ENCODE assay signal across 25 cellular contexts in genomic region chr1:242133351-242133750, GRCh38.
"Had no signal": no experiment of that assay in that cellular context is flagged by ENCODE, and none has a peak within 500 bp of the region (broad histone marks: within the 10 kb centered on the region; RNA-seq: fewer than 3 reads in every experiment).

No MANE protein-coding gene starts in this region.

- H3K27ac Mint-ChIP-seq: immature natural killer cell; naive B cell; natural killer cell; nephron progenitor cell; neural progenitor cell; stimulated activated memory B cell treated with anti-CD40 and anti-IgM and Interleukin-4, amounts not matched to agents 10 μg/mL and 1 μg/mL and 100 μg/mL, for 72 hours had no signal

- FAIRE-seq: islet of Langerhans, kidney had no signal

- H3K4me3 Mint-ChIP-seq: immature natural killer cell; naive B cell; natural killer cell; nephron progenitor cell; neural progenitor cell; stimulated activated memory B cell treated with anti-CD40 and anti-IgM and Interleukin-4, amounts not matched to agents 10 μg/mL and 1 μg/mL and 100 μg/mL, for 72 hours had no signal

- DNase-seq: immature natural killer cell; kidney; left colon; left lung; lower lobe of right lung; mammary epithelial cell; mesenchymal stem cell; naive B cell; natural killer cell; nephron progenitor cell; occipital lobe; right lobe of liver; stimulated activated CD4-positive, alpha-beta T cell treated with anti-CD3 and anti-CD28 coated beads, Interleukin-1b, Interleukin-23, amount 100 ng/mL, for 48 hours; stimulated activated CD4-positive, alpha-beta T cell treated with anti-CD3 and anti-CD28 coated beads, Interleukin-2, amount 100 ng/mL, for 48 hours; stimulated activated CD4-positive, alpha-beta T cell treated with anti-CD3 and anti-CD28 coated beads, Interleukin-4, amount 100 ng/mL, for 4 hours; stimulated activated CD8-positive, alpha-beta memory T cell treated with anti-CD3 and anti-CD28 coated beads, Interleukin-4, amount 100 ng/mL, for 48 hours; stimulated activated naive CD4-positive, alpha-beta T cell treated with Interleukin-2 at 50 U/mL for 16 hours; stomach; testis; thyroid gland; transverse colon; upper lobe of left lung had no signal

- H3K4me1 Mint-ChIP-seq: immature natural killer cell; naive B cell; natural killer cell; nephron progenitor cell; stimulated activated memory B cell treated with anti-CD40 and anti-IgM and Interleukin-4, amounts not matched to agents 10 μg/mL and 1 μg/mL and 100 μg/mL, for 72 hours had no signal

- H3K27me3 Mint-ChIP-seq: stimulated activated memory B cell treated with anti-CD40 and anti-IgM and Interleukin-4, amounts not matched to agents 10 μg/mL and 1 μg/mL and 100 μg/mL, for 72 hours had no signal

- H3K36me3 Mint-ChIP-seq: immature natural killer cell; natural killer cell; neural progenitor cell; stimulated activated memory B cell treated with anti-CD40 and anti-IgM and Interleukin-4, amounts not matched to agents 10 μg/mL and 1 μg/mL and 100 μg/mL, for 72 hours had no signal
